In the genomic region with DNA sequence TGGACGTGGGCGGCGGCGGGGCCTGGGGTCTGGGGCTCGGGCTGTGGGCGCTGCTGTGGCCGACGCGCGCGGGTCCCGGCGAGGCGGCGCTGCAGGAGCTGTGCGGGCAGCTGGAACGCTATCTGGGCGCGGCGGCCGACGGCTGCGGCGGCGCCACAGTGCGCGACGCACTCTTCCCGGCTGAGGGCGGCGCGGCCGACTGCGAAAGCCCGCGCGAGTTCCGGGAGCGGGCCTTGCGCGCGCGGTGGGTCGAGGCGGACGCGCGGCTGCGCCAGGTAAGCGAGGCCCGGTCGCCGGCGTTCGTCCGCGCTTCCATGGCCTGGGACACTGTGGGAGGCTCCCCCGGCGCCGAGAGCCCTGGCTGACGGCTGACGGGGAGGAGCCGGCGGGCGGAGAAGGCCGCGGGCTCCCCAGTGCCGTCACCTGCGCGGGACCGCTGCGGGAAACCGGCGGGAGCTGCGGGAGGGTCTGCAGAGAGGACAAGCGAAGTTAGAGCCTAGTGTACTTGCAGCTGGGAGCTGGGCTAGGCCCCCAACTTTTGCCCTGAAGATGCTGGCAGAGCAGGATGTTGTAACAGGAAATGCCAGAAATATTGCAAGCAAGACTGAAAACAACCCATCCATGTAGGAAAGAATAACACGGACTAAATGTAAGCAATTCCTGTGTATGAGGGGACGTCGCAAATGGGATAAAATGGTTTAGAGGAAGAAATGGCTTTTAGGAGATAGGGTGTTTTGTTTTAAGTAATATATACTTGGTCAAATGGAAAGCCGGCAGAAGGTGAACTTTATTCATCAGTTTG, we compare ENCODE assay signal across 8 cellular contexts. TPM values are rescaled to one million over a fixed set of nuclear protein-coding genes. Genes with fewer than 3 reads are reported as not detected.
A peak's percentile ranks its signal among the peaks of the same experiment; 100 is the strongest.
DNase-seq lines count a peak whose midpoint lies in the region; ATAC-seq and TF ChIP-seq lines count a peak whose summit lies in the region.

No MANE protein-coding gene starts in this region.

- intact Hi-C loops in head of caudate nucleus (cut with DNase I), result no loop called here
- intact Hi-C loops in posterior vena cava (cut with DNase I), result no loop called here

- peak overlapping the region; percentile 94 for H3K4me3 Mint-ChIP-seq in activated naive CD4-positive, alpha-beta T cell treated with anti-CD3 and anti-CD28 coated beads, Interleukin-2, amount 50 U/mL, for 24 hours

- H3K9ac ChIP-seq in OCI-LY3 (ENCODE audit: low read length), result peak overlapping the region; percentile 86

- H3K36me3 Mint-ChIP-seq in activated naive CD4-positive, alpha-beta T cell treated with anti-CD3 and anti-CD28 coated beads, Interleukin-2, amount 50 U/mL, for 24 hours, result peaks cover 8% of the 10 kb centered on the region

- H3K4me3 ChIP-seq in OCI-LY3 (ENCODE audit: low read length), result peak overlapping the region; percentile 86

- peaks cover 47% of the 10 kb centered on the region for H3K79me2 ChIP-seq in OCI-LY3 (ENCODE audit: low read length)

- TF ChIP-seq CTCF in OCI-LY3 (IDR thresholded peaks at IDR 0.05; ENCODE audit: low read depth, low read length), result no peak

- H3K4me1 Mint-ChIP-seq in activated naive CD4-positive, alpha-beta T cell treated with anti-CD3 and anti-CD28 coated beads, Interleukin-2, amount 50 U/mL, for 24 hours, result peaks cover 49% of the 10 kb centered on the region

- H3K36me3 ChIP-seq in OCI-LY3 (replicated peaks; ENCODE audit: low read depth, low read length), result peaks cover 5% of the 10 kb centered on the region

- H3K4me2 ChIP-seq in OCI-LY3 (ENCODE audit: low read length), result peak overlapping the region; percentile 77

- peaks cover 29% of the 10 kb centered on the region for H3K4me1 ChIP-seq in OCI-LY3 (ENCODE audit: low read length)

- no peaks in the 10 kb centered on the region for H3K27me3 Mint-ChIP-seq in activated naive CD4-positive, alpha-beta T cell treated with anti-CD3 and anti-CD28 coated beads, Interleukin-2, amount 50 U/mL, for 24 hours

- H3K9me3 ChIP-seq in OCI-LY3 (ENCODE audit: insufficient read depth, low read length), result no peaks in the 10 kb centered on the region

- DNase-seq in activated effector memory CD4-positive, alpha-beta T cell treated with Interleukin-2 at 50 U/mL for 16 hours, result peak; percentile 26
- DNase-seq in activated effector memory CD4-positive, alpha-beta T cell treated with anti-CD3 and anti-CD28 coated beads, Interleukin-2, amount 50 U/mL, for 16 hours, result no peak
- DNase-seq in head of caudate nucleus, result peak in 29 of 42 donors; percentile 5 to 72 (median 36)
- DNase-seq in posterior vena cava (ENCODE audit: low spot score), result peak; percentile 85
- no peak for DNase-seq in NCI-H2029 (lab: John Stamatoyannopoulos, UW)

- no peak overlapping the region for H2AFZ ChIP-seq in OCI-LY3 (ENCODE audit: low read depth, low read length)

- no peaks in the 10 kb centered on the region for H3K27me3 ChIP-seq in OCI-LY3 (ENCODE audit: low read depth, low read length)

- no peaks in the 10 kb centered on the region for H3K9me3 Mint-ChIP-seq in activated naive CD4-positive, alpha-beta T cell treated with anti-CD3 and anti-CD28 coated beads, Interleukin-2, amount 50 U/mL, for 24 hours

- peak; percentile 5 for ATAC-seq in HG02938 (IDR thresholded peaks at IDR 0.05; ENCODE audit: unreplicated experiment)

- H4K20me1 ChIP-seq in OCI-LY3 (ENCODE audit: insufficient read depth, low read length), result peaks cover 29% of the 10 kb centered on the region

- H3K27ac Mint-ChIP-seq in activated naive CD4-positive, alpha-beta T cell treated with anti-CD3 and anti-CD28 coated beads, Interleukin-2, amount 50 U/mL, for 24 hours, result peak overlapping the region; percentile 100

- H3K27ac ChIP-seq in OCI-LY3 (ENCODE audit: low read length), result peak overlapping the region; percentile 87

RNA-seq across cellular contexts. Expression of a gene that starts 0.8 kb away (rescaled TPM):
- 1 to 10 TPM; 6.7 to 9.5 TPM for total RNA-seq in posterior vena cava

RNA-seq across cellular contexts. Expression of a gene that starts 4.4 kb away (rescaled TPM):
- not detected for total RNA-seq in posterior vena cava

Comparison
In these comparisons a context has a peak if more than half of its experiments do, and no peak if none do; other contexts are left out.
1. DNase-seq: peak in activated effector memory CD4-positive, alpha-beta T cell treated with Interleukin-2 at 50 U/mL for 16 hours (single experiment), head of caudate nucleus (29 of 42) and posterior vena cava (single experiment); none in activated effector memory CD4-positive, alpha-beta T cell treated with anti-CD3 and anti-CD28 coated beads, Interleukin-2, amount 50 U/mL, for 16 hours (single experiment) and NCI-H2029 (single experiment).